ENCODE assay signal across 1 cellular context in genomic region chr6:53984581-53984980, GRCh38.
TF ChIP-seq lines count a peak whose summit lies in the region.

No MANE protein-coding gene starts in this region.

TF ChIP-seq in SK-N-SH treated with all-trans-retinoic acid at 6 μM for 48 hours, 23 proteins besides CTCF, POLR2A, EP300 and RAD21 (continued from another document):
- TF ChIP-seq POU6F1 (CRISPR knock-in tag; IDR thresholded peaks at IDR 0.05; ENCODE audit: borderline replicate concordance, low read depth) (no peak), ZNF565 (CRISPR knock-in tag; conservative IDR thresholded peaks at IDR 0.05; ENCODE audit: low read depth) (no peak), TCF4 (CRISPR knock-in tag; IDR thresholded peaks at IDR 0.05; ENCODE audit: borderline replicate concordance) (no peak), ZFP3 (CRISPR knock-in tag; IDR thresholded peaks at IDR 0.05) (no peak), RARB (CRISPR knock-in tag; IDR thresholded peaks at IDR 0.05) (no peak), OSR1 (CRISPR knock-in tag; IDR thresholded peaks at IDR 0.05) (no peak), ZFP30 (CRISPR knock-in tag; IDR thresholded peaks at IDR 0.05) (no peak), CSRNP3 (CRISPR knock-in tag; IDR thresholded peaks at IDR 0.05) (no peak), ESRRG (CRISPR knock-in tag; IDR thresholded peaks at IDR 0.05) (no peak), CREB5 (CRISPR knock-in tag; IDR thresholded peaks at IDR 0.05; ENCODE audit: low read depth) (no peak), TOX (CRISPR knock-in tag; IDR thresholded peaks at IDR 0.05; ENCODE audit: borderline replicate concordance) (no peak), ARNTL (CRISPR knock-in tag; IDR thresholded peaks at IDR 0.05; ENCODE audit: borderline replicate concordance, low read depth) (no peak), ZNF8 (CRISPR knock-in tag; IDR thresholded peaks at IDR 0.05) (no peak)
- TF ChIP-seq, protein P1, sequence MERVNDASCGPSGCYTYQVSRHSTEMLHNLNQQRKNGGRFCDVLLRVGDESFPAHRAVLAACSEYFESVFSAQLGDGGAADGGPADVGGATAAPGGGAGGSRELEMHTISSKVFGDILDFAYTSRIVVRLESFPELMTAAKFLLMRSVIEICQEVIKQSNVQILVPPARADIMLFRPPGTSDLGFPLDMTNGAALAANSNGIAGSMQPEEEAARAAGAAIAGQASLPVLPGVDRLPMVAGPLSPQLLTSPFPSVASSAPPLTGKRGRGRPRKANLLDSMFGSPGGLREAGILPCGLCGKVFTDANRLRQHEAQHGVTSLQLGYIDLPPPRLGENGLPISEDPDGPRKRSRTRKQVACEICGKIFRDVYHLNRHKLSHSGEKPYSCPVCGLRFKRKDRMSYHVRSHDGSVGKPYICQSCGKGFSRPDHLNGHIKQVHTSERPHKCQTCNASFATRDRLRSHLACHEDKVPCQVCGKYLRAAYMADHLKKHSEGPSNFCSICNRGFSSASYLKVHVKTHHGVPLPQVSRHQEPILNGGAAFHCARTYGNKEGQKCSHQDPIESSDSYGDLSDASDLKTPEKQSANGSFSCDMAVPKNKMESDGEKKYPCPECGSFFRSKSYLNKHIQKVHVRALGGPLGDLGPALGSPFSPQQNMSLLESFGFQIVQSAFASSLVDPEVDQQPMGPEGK (CRISPR knock-in tag; IDR thresholded peaks at IDR 0.05; ENCODE audit: borderline replicate concordance) = no peak
